ENCODE assay signal across 10 cellular contexts in the genomic region with DNA sequence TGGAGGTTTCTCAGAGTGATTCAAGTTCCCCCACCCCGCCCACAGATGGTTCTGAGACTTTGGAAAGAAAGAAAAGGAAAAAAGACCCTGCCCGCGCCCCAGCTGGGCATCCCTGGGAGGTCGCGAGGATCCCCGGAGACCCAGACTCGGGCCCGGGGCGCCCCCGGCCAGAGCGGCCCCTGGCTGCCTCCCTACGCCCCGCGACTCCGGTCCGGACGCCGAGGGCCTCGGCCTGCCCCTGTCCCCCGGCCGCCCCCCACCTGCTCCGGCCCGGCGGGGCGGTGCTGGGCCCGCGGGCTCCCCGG. TPM values are rescaled to one million over a fixed set of nuclear protein-coding genes. Genes with fewer than 3 reads are reported as not detected.
A peak's percentile ranks its signal among the peaks of the same experiment; 100 is the strongest.
DNase-seq lines count a peak whose midpoint lies in the region; ATAC-seq and TF ChIP-seq lines count a peak whose summit lies in the region.
"Had no signal": no experiment of that assay in that cellular context is flagged by ENCODE, and none has a peak within 500 bp of the region (broad histone marks: within the 10 kb centered on the region; RNA-seq: fewer than 3 reads in every experiment).

No MANE protein-coding gene starts in this region.

- peaks cover 10% of the 10 kb centered on the region for H3K4me1 Mint-ChIP-seq in activated CD8-positive, alpha-beta T cell treated with anti-CD3 and anti-CD28 coated beads, Interleukin-2, amount 10 ng/mL, durations not matched to agents 7 days and 5 days (ENCODE audit: low read depth)

- WGBS in psoas muscle, 3 donors, result 2 to 6% (median 3%) methylated on average over 14 to 28 of the region's 28 CpGs

- CTCF ChIA-PET in activated CD8-positive, alpha-beta T cell treated with anti-CD3 and anti-CD28 coated beads, Interleukin-2, amount 10 ng/mL, durations not matched to agents 7 days and 5 days (lab: Charles Lee), result no interaction called here

- H3K36me3 Mint-ChIP-seq in activated CD8-positive, alpha-beta T cell treated with anti-CD3 and anti-CD28 coated beads, Interleukin-2, amount 10 ng/mL, durations not matched to agents 7 days and 5 days (ENCODE audit: low read depth), result no peaks in the 10 kb centered on the region

- H3K27ac ChIP-seq in psoas muscle, result no peak overlapping the region
- H3K27ac ChIP-seq: uterus had no signal

- no peaks in the 10 kb centered on the region for H3K9me3 Mint-ChIP-seq in activated CD8-positive, alpha-beta T cell treated with anti-CD3 and anti-CD28 coated beads, Interleukin-2, amount 10 ng/mL, durations not matched to agents 7 days and 5 days (ENCODE audit: insufficient read depth)

- no peaks in the 10 kb centered on the region for H3K36me3 ChIP-seq in ES-I3 (ENCODE audit: insufficient read depth, low read length)
- H3K36me3 ChIP-seq in psoas muscle (ENCODE audit: insufficient read depth in 1 of 2, low read depth in 1 of 2), result no peaks in the 10 kb centered on the region
- H3K36me3 ChIP-seq: uterus had no signal

- intact Hi-C loops in psoas muscle (cut with DNase I), result no loop called here

- peaks cover 4% of the 10 kb centered on the region; the same call in 1 of the 2 replicates for H3K4me1 ChIP-seq in ES-I3 (ENCODE audit: insufficient read depth, low read length)
- no peaks in the 10 kb centered on the region for H3K4me1 ChIP-seq in psoas muscle
- H3K4me1 ChIP-seq: uterus had no signal

- peak overlapping the region; percentile 48 for H3K4me3 Mint-ChIP-seq in activated CD8-positive, alpha-beta T cell treated with anti-CD3 and anti-CD28 coated beads, Interleukin-2, amount 10 ng/mL, durations not matched to agents 7 days and 5 days

- H3K27me3 ChIP-seq in psoas muscle (ENCODE audit: insufficient read depth in 3 of 3, low read length in 2 of 3), result peaks cover 0 to 14% (median 7%) of the 10 kb centered on the region in 3 donors

- H3K4me3 ChIP-seq in fibroblast of mammary gland (ENCODE audit: control insufficient read depth, low read depth, low read length) (peak overlapping the region; percentile 4), psoas muscle (peak overlapping the region; percentile 56)

- H3K27ac Mint-ChIP-seq in activated CD8-positive, alpha-beta T cell treated with anti-CD3 and anti-CD28 coated beads, Interleukin-2, amount 10 ng/mL, durations not matched to agents 7 days and 5 days, result no peak overlapping the region

- peak overlapping the region; percentile 42; the same call in 1 of the 2 replicates for H3K9ac ChIP-seq in ES-I3 (ENCODE audit: low read depth, low read length)

- no peak for DNase-seq in activated CD8-positive, alpha-beta T cell treated with anti-CD3 and anti-CD28 coated beads, Interleukin-2, amount 10 ng/mL, durations not matched to agents 7 days and 5 days
- DNase-seq in fibroblast of mammary gland (ENCODE audit: low read depth) (no peak), psoas muscle (peak in 1 of 2 donors; percentile 19), Ammon's horn (ENCODE audit: low spot score) (no peak)
- DNase-seq: activated CD8-positive, alpha-beta memory T cell treated with anti-CD3 and anti-CD28 coated beads, Interleukin-2, amount 50 U/mL, for 48 hours; uterus had no signal

- H3K9me3 ChIP-seq in ES-I3 (ENCODE audit: control insufficient read depth, insufficient read depth, low read length) (no peaks in the 10 kb centered on the region), psoas muscle (no peaks in the 10 kb centered on the region)
- H3K9me3 ChIP-seq: uterus had no signal

- peaks cover 13% of the 10 kb centered on the region for H3K27me3 Mint-ChIP-seq in activated CD8-positive, alpha-beta T cell treated with anti-CD3 and anti-CD28 coated beads, Interleukin-2, amount 10 ng/mL, durations not matched to agents 7 days and 5 days (ENCODE audit: low read depth)

- TF ChIP-seq CTCF in fibroblast of mammary gland (conservative IDR thresholded peaks at IDR 0.05; ENCODE audit: control insufficient read depth, insufficient read depth, low read depth, low read length) (no peak), psoas muscle (IDR thresholded peaks at IDR 0.05) (no peak)

- POLR2A ChIA-PET in activated CD8-positive, alpha-beta T cell treated with anti-CD3 and anti-CD28 coated beads, Interleukin-2, amount 10 ng/mL, durations not matched to agents 7 days and 5 days (lab: Charles Lee), result no interaction called here

- ATAC-seq in activated CD8-positive, alpha-beta T cell treated with anti-CD3 and anti-CD28 coated beads, Interleukin-2, amount 10 ng/mL, durations not matched to agents 7 days and 5 days, result no peak
- ATAC-seq in psoas muscle (no peak), GM21786 (IDR thresholded peaks at IDR 0.05; ENCODE audit: unreplicated experiment) (no peak), HG03565 (IDR thresholded peaks at IDR 0.05; ENCODE audit: unreplicated experiment) (no peak), HG03280 (IDR thresholded peaks at IDR 0.05; ENCODE audit: unreplicated experiment) (no peak)

RNA-seq across cellular contexts. Expression of a gene that starts 2.3 kb away (rescaled TPM):
- under 1 TPM; 0.37 to 0.39 TPM for total RNA-seq in activated CD8-positive, alpha-beta T cell treated with anti-CD3 and anti-CD28 coated beads, Interleukin-2, amount 10 ng/mL, durations not matched to agents 7 days and 5 days
- total RNA-seq in psoas muscle, result under 1 TPM; 0.25 to 0.74 (median 0.49) TPM
- under 1 TPM; 0.30 to 0.77 (median 0.53) TPM for polyA plus RNA-seq in psoas muscle

RNA-seq across cellular contexts. Expression of a gene that starts 17.3 kb away (rescaled TPM):
- total RNA-seq in activated CD8-positive, alpha-beta T cell treated with anti-CD3 and anti-CD28 coated beads, Interleukin-2, amount 10 ng/mL, durations not matched to agents 7 days and 5 days, result 10 to 100 TPM; 56.2 to 58.0 TPM
- total RNA-seq in psoas muscle, result 10 to 100 TPM; 23.4 to 37.1 (median 29.8) TPM
- 10 to 100 TPM; 17.1 to 30.8 (median 22.5) TPM for polyA plus RNA-seq in psoas muscle

RNA-seq across cellular contexts. Expression of a gene that starts 37.2 kb away (rescaled TPM):
- 10 to 100 TPM; 31.7 to 32.0 TPM for total RNA-seq in activated CD8-positive, alpha-beta T cell treated with anti-CD3 and anti-CD28 coated beads, Interleukin-2, amount 10 ng/mL, durations not matched to agents 7 days and 5 days
- total RNA-seq in psoas muscle, result 10 to 100 TPM; 25.2 to 39.2 (median 28.6) TPM
- polyA plus RNA-seq in psoas muscle, result 10 to 100 TPM; 48.9 to 67.5 (median 52.0) TPM

RNA-seq across cellular contexts. Expression of a gene that starts 47.5 kb away (rescaled TPM):
- 10 to 100 TPM; 87.0 to 87.4 TPM for total RNA-seq in activated CD8-positive, alpha-beta T cell treated with anti-CD3 and anti-CD28 coated beads, Interleukin-2, amount 10 ng/mL, durations not matched to agents 7 days and 5 days
- 10 to 100 TPM; 66.0 to 81.0 (median 73.4) TPM for total RNA-seq in psoas muscle
- 10 to 100 TPM; 29.7 to 94.7 (median 49.8) TPM for polyA plus RNA-seq in psoas muscle

RNA-seq across cellular contexts. Expression of a gene that starts 50.2 kb away (rescaled TPM):
- under 1 TPM; 0.50 to 0.63 TPM for total RNA-seq in activated CD8-positive, alpha-beta T cell treated with anti-CD3 and anti-CD28 coated beads, Interleukin-2, amount 10 ng/mL, durations not matched to agents 7 days and 5 days
- total RNA-seq in psoas muscle, result 10 to 100 TPM; 23.7 to 47.7 (median 36.1) TPM
- polyA plus RNA-seq in psoas muscle, result 10 to 100 TPM; 11.3 to 40.4 (median 26.2) TPM
